Comparison of ENCODE assay signal across 1 cellular context in the genomic region with DNA sequence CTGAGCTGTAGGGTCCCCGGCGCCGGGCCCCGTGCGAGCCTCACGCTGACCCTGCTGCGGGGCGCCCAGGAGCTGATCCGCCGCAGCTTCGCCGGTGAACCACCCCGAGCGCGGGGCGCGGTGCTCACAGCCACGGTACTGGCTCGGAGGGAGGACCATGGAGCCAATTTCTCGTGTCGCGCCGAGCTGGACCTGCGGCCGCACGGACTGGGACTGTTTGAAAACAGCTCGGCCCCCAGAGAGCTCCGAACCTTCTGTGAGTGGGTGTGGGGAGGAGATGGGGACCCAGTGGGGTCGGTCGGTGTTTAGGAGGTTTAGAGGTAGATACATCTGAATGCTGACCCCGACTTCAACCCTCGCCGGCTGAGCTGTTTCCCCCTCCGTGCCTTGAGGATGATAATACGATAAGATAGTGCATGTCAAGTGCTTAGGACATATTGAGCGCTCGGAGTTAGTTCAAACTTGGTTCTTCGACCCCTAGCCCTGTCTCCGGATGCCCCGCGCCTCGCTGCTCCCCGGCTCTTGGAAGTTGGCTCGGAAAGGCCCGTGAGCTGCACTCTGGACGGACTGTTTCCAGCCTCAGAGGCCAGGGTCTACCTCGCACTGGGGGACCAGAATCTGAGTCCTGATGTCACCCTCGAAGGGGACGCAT.
TF ChIP-seq lines count a peak whose summit lies in the region.

No MANE protein-coding gene starts in this region.

TF ChIP-seq in HepG2, 621 proteins besides CTCF, POLR2A, EP300 and RAD21:
- TF ChIP-seq ZNF589 (CRISPR knock-in tag; conservative IDR thresholded peaks at IDR 0.05) (0 out of 2 replicates have a peak, but pooled peaks have one; percentile 34), ZNF263 (CRISPR knock-in tag; IDR thresholded peaks at IDR 0.05) (peak; percentile 98), ZMYM2 (CRISPR knock-in tag; IDR thresholded peaks at IDR 0.05) (0 out of 2 replicates have a peak, but pooled peaks have one; percentile 18), ZNF672 (CRISPR knock-in tag; IDR thresholded peaks at IDR 0.05) (peak; percentile 12; the same call in 1 of the 2 replicates), ZNF160 (CRISPR knock-in tag; IDR thresholded peaks at IDR 0.05) (peak; percentile 32; the same call in 1 of the 2 replicates), SIN3A (IDR thresholded peaks at IDR 0.05; ENCODE audit: borderline replicate concordance, low read depth, low read length) (0 out of 2 replicates have a peak, but pooled peaks have one; percentile 20), GATAD2A (CRISPR knock-in tag; IDR thresholded peaks at IDR 0.05) (no peak), NONO (IDR thresholded peaks at IDR 0.05) (no peak), NONO (CRISPR knock-in tag; conservative IDR thresholded peaks at IDR 0.05) (0 out of 2 replicates have a peak, but pooled peaks have one; percentile 26), TARDBP (CRISPR knock-in tag; IDR thresholded peaks at IDR 0.05) (peak; percentile 35; the same call in 1 of the 2 replicates), ZNF747 (CRISPR knock-in tag; IDR thresholded peaks at IDR 0.05; ENCODE audit: borderline replicate concordance) (0 out of 2 replicates have a peak, but pooled peaks have one; percentile 25), ZNF605 (CRISPR knock-in tag; IDR thresholded peaks at IDR 0.05) (peak; percentile 67), NR3C1 (CRISPR knock-in tag; IDR thresholded peaks at IDR 0.05) (no peak), IKZF1 (IDR thresholded peaks at IDR 0.05) (no peak), SNAI1 (CRISPR knock-in tag; IDR thresholded peaks at IDR 0.05; ENCODE audit: borderline replicate concordance) (0 out of 2 replicates have a peak, but pooled peaks have one; percentile 40), HOXA3 (CRISPR knock-in tag; IDR thresholded peaks at IDR 0.05) (no peak), TMF1 (CRISPR knock-in tag; IDR thresholded peaks at IDR 0.05; ENCODE audit: low read depth) (no peak), RARA (CRISPR knock-in tag; IDR thresholded peaks at IDR 0.05) (0 out of 2 replicates have a peak, but pooled peaks have one; percentile 7), ZNF501 (CRISPR knock-in tag; IDR thresholded peaks at IDR 0.05) (0 out of 2 replicates have a peak, but pooled peaks have one; percentile 59), ZNF761 (CRISPR knock-in tag; conservative IDR thresholded peaks at IDR 0.05) (0 out of 2 replicates have a peak, but pooled peaks have one; percentile 4), NFKB2 (CRISPR knock-in tag; IDR thresholded peaks at IDR 0.05; ENCODE audit: borderline replicate concordance) (0 out of 2 replicates have a peak, but pooled peaks have one; percentile 7), SP4 (CRISPR knock-in tag; IDR thresholded peaks at IDR 0.05) (0 out of 2 replicates have a peak, but pooled peaks have one; percentile 76), ZNF274 (CRISPR knock-in tag; IDR thresholded peaks at IDR 0.05) (peak; percentile 5; the same call in 1 of the 2 replicates), ZNF567 (CRISPR knock-in tag; IDR thresholded peaks at IDR 0.05; ENCODE audit: borderline replicate concordance) (no peak), KAT7 (CRISPR knock-in tag; IDR thresholded peaks at IDR 0.05; ENCODE audit: borderline replicate concordance) (0 out of 2 replicates have a peak, but pooled peaks have one; percentile 1), ZNF205 (CRISPR knock-in tag; IDR thresholded peaks at IDR 0.05) (peak; percentile 99), ZNF598 (CRISPR knock-in tag; IDR thresholded peaks at IDR 0.05; ENCODE audit: borderline replicate concordance) (0 out of 2 replicates have a peak, but pooled peaks have one; percentile 24), ZNF431 (CRISPR knock-in tag; IDR thresholded peaks at IDR 0.05; ENCODE audit: borderline replicate concordance, low read depth) (no peak), BHLHE40 (IDR thresholded peaks at IDR 0.05; ENCODE audit: low read length) (no peak), TRIM24 (CRISPR knock-in tag; IDR thresholded peaks at IDR 0.05) (no peak), ZC3H13 (CRISPR knock-in tag; IDR thresholded peaks at IDR 0.05) (peak; percentile 55; the same call in 1 of the 2 replicates), HNRNPUL1 (IDR thresholded peaks at IDR 0.05; ENCODE audit: low read depth, low read length) (no peak), ZNF136 (CRISPR knock-in tag; IDR thresholded peaks at IDR 0.05; ENCODE audit: low read depth) (0 out of 2 replicates have a peak, but pooled peaks have one; percentile 12), SMARCE1 (IDR thresholded peaks at IDR 0.05; ENCODE audit: borderline replicate concordance) (no peak), ZNF451 (CRISPR knock-in tag; IDR thresholded peaks at IDR 0.05) (0 out of 2 replicates have a peak, but pooled peaks have one; percentile 0), ARNTL (CRISPR knock-in tag; IDR thresholded peaks at IDR 0.05) (0 out of 2 replicates have a peak, but pooled peaks have one; percentile 17), ZFX (CRISPR knock-in tag; IDR thresholded peaks at IDR 0.05; ENCODE audit: low read depth) (peak; percentile 22; the same call in 1 of the 2 replicates), TAF1 (CRISPR knock-in tag; IDR thresholded peaks at IDR 0.05) (0 out of 2 replicates have a peak, but pooled peaks have one; percentile 4), SIN3B (IDR thresholded peaks at IDR 0.05; ENCODE audit: low read length) (no peak), ZNF331 (CRISPR knock-in tag; IDR thresholded peaks at IDR 0.05) (no peak), ZNF709 (CRISPR knock-in tag; IDR thresholded peaks at IDR 0.05) (no peak)
- TF ChIP-seq, protein P1, sequence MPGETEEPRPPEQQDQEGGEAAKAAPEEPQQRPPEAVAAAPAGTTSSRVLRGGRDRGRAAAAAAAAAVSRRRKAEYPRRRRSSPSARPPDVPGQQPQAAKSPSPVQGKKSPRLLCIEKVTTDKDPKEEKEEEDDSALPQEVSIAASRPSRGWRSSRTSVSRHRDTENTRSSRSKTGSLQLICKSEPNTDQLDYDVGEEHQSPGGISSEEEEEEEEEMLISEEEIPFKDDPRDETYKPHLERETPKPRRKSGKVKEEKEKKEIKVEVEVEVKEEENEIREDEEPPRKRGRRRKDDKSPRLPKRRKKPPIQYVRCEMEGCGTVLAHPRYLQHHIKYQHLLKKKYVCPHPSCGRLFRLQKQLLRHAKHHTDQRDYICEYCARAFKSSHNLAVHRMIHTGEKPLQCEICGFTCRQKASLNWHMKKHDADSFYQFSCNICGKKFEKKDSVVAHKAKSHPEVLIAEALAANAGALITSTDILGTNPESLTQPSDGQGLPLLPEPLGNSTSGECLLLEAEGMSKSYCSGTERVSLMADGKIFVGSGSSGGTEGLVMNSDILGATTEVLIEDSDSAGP (CRISPR knock-in tag; IDR thresholded peaks at IDR 0.05; ENCODE audit: borderline replicate concordance): no peak
- TF ChIP-seq, protein P2, sequence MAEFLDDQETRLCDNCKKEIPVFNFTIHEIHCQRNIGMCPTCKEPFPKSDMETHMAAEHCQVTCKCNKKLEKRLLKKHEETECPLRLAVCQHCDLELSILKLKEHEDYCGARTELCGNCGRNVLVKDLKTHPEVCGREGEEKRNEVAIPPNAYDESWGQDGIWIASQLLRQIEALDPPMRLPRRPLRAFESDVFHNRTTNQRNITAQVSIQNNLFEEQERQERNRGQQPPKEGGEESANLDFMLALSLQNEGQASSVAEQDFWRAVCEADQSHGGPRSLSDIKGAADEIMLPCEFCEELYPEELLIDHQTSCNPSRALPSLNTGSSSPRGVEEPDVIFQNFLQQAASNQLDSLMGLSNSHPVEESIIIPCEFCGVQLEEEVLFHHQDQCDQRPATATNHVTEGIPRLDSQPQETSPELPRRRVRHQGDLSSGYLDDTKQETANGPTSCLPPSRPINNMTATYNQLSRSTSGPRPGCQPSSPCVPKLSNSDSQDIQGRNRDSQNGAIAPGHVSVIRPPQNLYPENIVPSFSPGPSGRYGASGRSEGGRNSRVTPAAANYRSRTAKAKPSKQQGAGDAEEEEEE (CRISPR knock-in tag; IDR thresholded peaks at IDR 0.05; ENCODE audit: borderline replicate concordance): no peak
- TF ChIP-seq, protein P3, sequence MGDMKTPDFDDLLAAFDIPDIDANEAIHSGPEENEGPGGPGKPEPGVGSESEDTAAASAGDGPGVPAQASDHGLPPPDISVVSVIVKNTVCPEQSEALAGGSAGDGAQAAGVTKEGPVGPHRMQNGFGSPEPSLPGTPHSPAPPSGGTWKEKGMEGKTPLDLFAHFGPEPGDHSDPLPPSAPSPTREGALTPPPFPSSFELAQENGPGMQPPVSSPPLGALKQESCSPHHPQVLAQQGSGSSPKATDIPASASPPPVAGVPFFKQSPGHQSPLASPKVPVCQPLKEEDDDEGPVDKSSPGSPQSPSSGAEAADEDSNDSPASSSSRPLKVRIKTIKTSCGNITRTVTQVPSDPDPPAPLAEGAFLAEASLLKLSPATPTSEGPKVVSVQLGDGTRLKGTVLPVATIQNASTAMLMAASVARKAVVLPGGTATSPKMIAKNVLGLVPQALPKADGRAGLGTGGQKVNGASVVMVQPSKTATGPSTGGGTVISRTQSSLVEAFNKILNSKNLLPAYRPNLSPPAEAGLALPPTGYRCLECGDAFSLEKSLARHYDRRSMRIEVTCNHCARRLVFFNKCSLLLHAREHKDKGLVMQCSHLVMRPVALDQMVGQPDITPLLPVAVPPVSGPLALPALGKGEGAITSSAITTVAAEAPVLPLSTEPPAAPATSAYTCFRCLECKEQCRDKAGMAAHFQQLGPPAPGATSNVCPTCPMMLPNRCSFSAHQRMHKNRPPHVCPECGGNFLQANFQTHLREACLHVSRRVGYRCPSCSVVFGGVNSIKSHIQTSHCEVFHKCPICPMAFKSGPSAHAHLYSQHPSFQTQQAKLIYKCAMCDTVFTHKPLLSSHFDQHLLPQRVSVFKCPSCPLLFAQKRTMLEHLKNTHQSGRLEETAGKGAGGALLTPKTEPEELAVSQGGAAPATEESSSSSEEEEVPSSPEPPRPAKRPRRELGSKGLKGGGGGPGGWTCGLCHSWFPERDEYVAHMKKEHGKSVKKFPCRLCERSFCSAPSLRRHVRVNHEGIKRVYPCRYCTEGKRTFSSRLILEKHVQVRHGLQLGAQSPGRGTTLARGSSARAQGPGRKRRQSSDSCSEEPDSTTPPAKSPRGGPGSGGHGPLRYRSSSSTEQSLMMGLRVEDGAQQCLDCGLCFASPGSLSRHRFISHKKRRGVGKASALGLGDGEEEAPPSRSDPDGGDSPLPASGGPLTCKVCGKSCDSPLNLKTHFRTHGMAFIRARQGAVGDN (CRISPR knock-in tag; IDR thresholded peaks at IDR 0.05): peak; percentile 37; the same call in 1 of the 2 replicates
